ENCODE assay signal across 1 cellular context in the genomic region with DNA sequence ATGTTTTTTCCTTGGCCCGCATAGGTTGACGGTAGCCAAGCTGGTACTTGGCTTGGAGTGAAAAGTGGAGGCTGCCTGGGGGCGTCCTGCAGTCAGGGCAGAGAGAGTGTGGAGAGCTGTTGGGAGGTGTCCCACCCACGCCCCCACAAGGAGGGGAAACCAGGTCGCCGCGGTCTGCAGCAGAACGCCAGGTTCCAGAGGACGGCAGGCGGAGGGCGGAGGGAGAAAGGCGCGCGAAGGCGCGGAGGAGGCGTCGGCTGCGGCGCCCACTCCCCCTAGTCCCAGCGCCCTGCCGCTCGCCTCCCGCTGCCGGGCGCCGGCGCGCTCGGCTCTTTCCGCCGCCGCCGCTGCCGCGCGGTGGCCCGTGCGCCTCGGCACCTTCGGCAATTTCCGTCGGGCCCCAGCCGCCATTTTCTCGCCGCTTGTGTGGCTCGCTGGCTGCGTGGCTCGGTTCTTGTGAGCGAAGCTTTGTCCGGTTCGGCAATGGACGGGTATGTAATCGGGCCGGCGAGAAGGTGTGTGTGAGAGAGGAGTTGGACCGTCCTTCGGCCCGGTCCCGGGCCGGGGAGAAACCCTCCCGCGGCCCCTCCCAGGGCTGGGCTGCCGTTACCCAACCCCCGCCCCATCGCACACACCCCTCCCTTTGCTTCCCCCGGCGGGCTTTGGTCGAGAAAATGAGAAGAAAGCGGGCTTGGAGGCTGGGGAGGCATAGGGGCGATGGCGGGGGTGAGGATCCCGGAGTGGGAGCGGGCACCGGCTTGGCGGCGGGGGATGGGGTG.
TF ChIP-seq lines count a peak whose summit lies in the region.

Gene PTBP2, plus strand, starts transcription at position 403 of the 779 bp plus-strand sequence. Its CDS starts 81 bp downstream, at position 484.

TF ChIP-seq in K562, 482 proteins besides CTCF, POLR2A, EP300 and RAD21 (continued from another document and continues in another):
- TF ChIP-seq CLOCK (CRISPR knock-in tag; IDR thresholded peaks at IDR 0.05; ENCODE audit: borderline replicate concordance) (no peak), THAP7 (CRISPR knock-in tag; IDR thresholded peaks at IDR 0.05) (no peak), BRF2 (IDR thresholded peaks at IDR 0.05; ENCODE audit: borderline replicate concordance, insufficient read depth, insufficient read length) (no peak), PPARD (CRISPR knock-in tag; IDR thresholded peaks at IDR 0.05) (no peak), SRF (CRISPR knock-in tag; IDR thresholded peaks at IDR 0.05) (no peak), ZNF444 (CRISPR knock-in tag; IDR thresholded peaks at IDR 0.05) (no peak), KAT2B (IDR thresholded peaks at IDR 0.05; ENCODE audit: low read depth, low read length) (no peak), CREB5 (CRISPR knock-in tag; IDR thresholded peaks at IDR 0.05) (no peak), TSC22D4 (tag; IDR thresholded peaks at IDR 0.05) (no peak), BRD4 (IDR thresholded peaks at IDR 0.05) (0 out of 2 replicates have a peak, but pooled peaks have one; percentile 50), PCBP1 (IDR thresholded peaks at IDR 0.05; ENCODE audit: low read depth, low read length, poor library complexity, severe bottlenecking) (peak; percentile 66), ZNF512 (tag; IDR thresholded peaks at IDR 0.05) (no peak), ZBTB12 (CRISPR knock-in tag; IDR thresholded peaks at IDR 0.05) (no peak), NR2C2 (CRISPR knock-in tag; IDR thresholded peaks at IDR 0.05) (no peak), NR2C2 (tag; IDR thresholded peaks at IDR 0.05) (no peak), XRCC4 (IDR thresholded peaks at IDR 0.05; ENCODE audit: extremely low read depth, insufficient read depth, insufficient read length) (no peak), DEAF1 (CRISPR knock-in tag; IDR thresholded peaks at IDR 0.05) (peak; percentile 99), RBM34 (IDR thresholded peaks at IDR 0.05; ENCODE audit: borderline replicate concordance, insufficient read depth, low read length) (no peak), ZNF511 (CRISPR knock-in tag; IDR thresholded peaks at IDR 0.05) (peak; percentile 21; the same call in 1 of the 2 replicates), TGIF2 (CRISPR knock-in tag; IDR thresholded peaks at IDR 0.05) (no peak), RCOR1 (IDR thresholded peaks at IDR 0.05; ENCODE audit: borderline replicate concordance in 1 of 2, low read depth in 2 of 2, low read length in 2 of 2) (no peak), ZFPM2 (CRISPR knock-in tag; IDR thresholded peaks at IDR 0.05) (no peak), ZBTB8A (IDR thresholded peaks at IDR 0.05; ENCODE audit: partially characterized antibody) (no peak), MBD2 (IDR thresholded peaks at IDR 0.05; ENCODE audit: borderline replicate concordance, low read depth) (0 out of 2 replicates have a peak, but pooled peaks have one; percentile 10), MCM5 (IDR thresholded peaks at IDR 0.05; ENCODE audit: low read depth) (no peak), DACH1 (IDR thresholded peaks at IDR 0.05; ENCODE audit: partially characterized antibody) (no peak), SMC3 (conservative IDR thresholded peaks at IDR 0.05; ENCODE audit: insufficient read depth, low read depth, low read length) (no peak), NELFE (IDR thresholded peaks at IDR 0.05; ENCODE audit: insufficient read depth, insufficient read length) (no peak), BRCA1 (IDR thresholded peaks at IDR 0.05) (no peak), BRCA1 (CRISPR knock-in tag; IDR thresholded peaks at IDR 0.05) (no peak), ZNF668 (CRISPR knock-in tag; IDR thresholded peaks at IDR 0.05) (no peak), MXI1 (IDR thresholded peaks at IDR 0.05; ENCODE audit: low read depth, low read length) (0 out of 2 replicates have a peak, but pooled peaks have one; percentile 0), ZC3H4 (CRISPR knock-in tag; IDR thresholded peaks at IDR 0.05; ENCODE audit: borderline replicate concordance) (no peak), SOX6 (IDR thresholded peaks at IDR 0.05) (no peak), ETV1 (tag; conservative IDR thresholded peaks at IDR 0.05; ENCODE audit: low read depth) (no peak), RAD51 (IDR thresholded peaks at IDR 0.05; ENCODE audit: borderline replicate concordance, low read depth) (no peak), ZNF717 (CRISPR knock-in tag; IDR thresholded peaks at IDR 0.05) (no peak), ZNF174 (CRISPR knock-in tag; IDR thresholded peaks at IDR 0.05) (no peak), FOXK2 (conservative IDR thresholded peaks at IDR 0.05 in 1 of 2, IDR thresholded peaks at IDR 0.05 in 1 of 2; ENCODE audit: low read depth in 2 of 2) (no peak), NCOA1 (IDR thresholded peaks at IDR 0.05; ENCODE audit: low read depth) (no peak), GTF2F1 (IDR thresholded peaks at IDR 0.05; ENCODE audit: low read depth, low read length) (no peak), ZFP1 (CRISPR knock-in tag; IDR thresholded peaks at IDR 0.05) (no peak), KHSRP (IDR thresholded peaks at IDR 0.05) (no peak)
- TF ChIP-seq, protein P1, sequence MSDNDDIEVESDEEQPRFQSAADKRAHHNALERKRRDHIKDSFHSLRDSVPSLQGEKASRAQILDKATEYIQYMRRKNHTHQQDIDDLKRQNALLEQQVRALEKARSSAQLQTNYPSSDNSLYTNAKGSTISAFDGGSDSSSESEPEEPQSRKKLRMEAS (CRISPR knock-in tag; IDR thresholded peaks at IDR 0.05): peak; percentile 53
- TF ChIP-seq, protein P2, sequence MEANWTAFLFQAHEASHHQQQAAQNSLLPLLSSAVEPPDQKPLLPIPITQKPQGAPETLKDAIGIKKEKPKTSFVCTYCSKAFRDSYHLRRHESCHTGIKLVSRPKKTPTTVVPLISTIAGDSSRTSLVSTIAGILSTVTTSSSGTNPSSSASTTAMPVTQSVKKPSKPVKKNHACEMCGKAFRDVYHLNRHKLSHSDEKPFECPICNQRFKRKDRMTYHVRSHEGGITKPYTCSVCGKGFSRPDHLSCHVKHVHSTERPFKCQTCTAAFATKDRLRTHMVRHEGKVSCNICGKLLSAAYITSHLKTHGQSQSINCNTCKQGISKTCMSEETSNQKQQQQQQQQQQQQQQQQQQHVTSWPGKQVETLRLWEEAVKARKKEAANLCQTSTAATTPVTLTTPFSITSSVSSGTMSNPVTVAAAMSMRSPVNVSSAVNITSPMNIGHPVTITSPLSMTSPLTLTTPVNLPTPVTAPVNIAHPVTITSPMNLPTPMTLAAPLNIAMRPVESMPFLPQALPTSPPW (CRISPR knock-in tag; IDR thresholded peaks at IDR 0.05): peak; percentile 94
- TF ChIP-seq, protein P3, sequence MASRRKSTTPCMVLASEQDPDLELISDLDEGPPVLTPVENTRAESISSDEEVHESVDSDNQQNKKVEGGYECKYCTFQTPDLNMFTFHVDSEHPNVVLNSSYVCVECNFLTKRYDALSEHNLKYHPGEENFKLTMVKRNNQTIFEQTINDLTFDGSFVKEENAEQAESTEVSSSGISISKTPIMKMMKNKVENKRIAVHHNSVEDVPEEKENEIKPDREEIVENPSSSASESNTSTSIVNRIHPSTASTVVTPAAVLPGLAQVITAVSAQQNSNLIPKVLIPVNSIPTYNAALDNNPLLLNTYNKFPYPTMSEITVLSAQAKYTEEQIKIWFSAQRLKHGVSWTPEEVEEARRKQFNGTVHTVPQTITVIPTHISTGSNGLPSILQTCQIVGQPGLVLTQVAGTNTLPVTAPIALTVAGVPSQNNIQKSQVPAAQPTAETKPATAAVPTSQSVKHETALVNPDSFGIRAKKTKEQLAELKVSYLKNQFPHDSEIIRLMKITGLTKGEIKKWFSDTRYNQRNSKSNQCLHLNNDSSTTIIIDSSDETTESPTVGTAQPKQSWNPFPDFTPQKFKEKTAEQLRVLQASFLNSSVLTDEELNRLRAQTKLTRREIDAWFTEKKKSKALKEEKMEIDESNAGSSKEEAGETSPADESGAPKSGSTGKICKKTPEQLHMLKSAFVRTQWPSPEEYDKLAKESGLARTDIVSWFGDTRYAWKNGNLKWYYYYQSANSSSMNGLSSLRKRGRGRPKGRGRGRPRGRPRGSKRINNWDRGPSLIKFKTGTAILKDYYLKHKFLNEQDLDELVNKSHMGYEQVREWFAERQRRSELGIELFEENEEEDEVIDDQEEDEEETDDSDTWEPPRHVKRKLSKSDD (conservative IDR thresholded peaks at IDR 0.05; ENCODE audit: low read length): no peak
